In genomic region chr15:39584662-39585393, GRCh38 we compare ENCODE assay signal across 15 cellular contexts. TPM values are rescaled to one million over a fixed set of nuclear protein-coding genes. Genes with fewer than 3 reads are reported as not detected.
DNase-seq lines count a peak whose midpoint lies in the region; ATAC-seq and TF ChIP-seq lines count a peak whose summit lies in the region.
"Had no signal": no experiment of that assay in that cellular context is flagged by ENCODE, and none has a peak within 500 bp of the region (broad histone marks: within the 10 kb centered on the region; RNA-seq: fewer than 3 reads in every experiment).

No MANE protein-coding gene starts in this region.

- intact Hi-C loops in esophagus squamous epithelium (cut with DNase I): loop anchor here (5.0 to 10.0 kb wide), 3 partner anchors 170 to 768 kb away; no protein-coding TSS in a partner anchor

- H3K27me3 ChIP-seq in ACC112 (ENCODE audit: insufficient read depth, low read length): no peaks in the 10 kb centered on the region
- peaks cover 0 to 8% (median 0%) of the 10 kb centered on the region in 4 donors for H3K27me3 ChIP-seq in esophagus squamous epithelium
- no peaks in the 10 kb centered on the region for H3K27me3 ChIP-seq in muscle layer of duodenum (ENCODE audit: low read depth, low read length)

- WGBS in esophagus squamous epithelium, 2 donors: 58 to 62% methylated on average over 3 of the region's 3 CpGs

- ATAC-seq in HG02870 (IDR thresholded peaks at IDR 0.05; ENCODE audit: unreplicated experiment): no peak
- ATAC-seq: WTC11 had no signal

- H2AFZ ChIP-seq in ACC112 (ENCODE audit: low read length, unreplicated experiment): no peak overlapping the region

- H3K27ac ChIP-seq in ACC112 (ENCODE audit: low read depth, low read length) (peak overlapping the region; percentile 57; the same call in 1 of the 2 replicates), esophagus squamous epithelium (peak overlapping the region in 3 of 4 donors; percentile 34 to 95 (median 47)), muscle layer of duodenum (ENCODE audit: low read length) (peak overlapping the region; percentile 91)

- TF ChIP-seq CTCF in esophagus squamous epithelium (IDR thresholded peaks at IDR 0.05): no peak

- peaks cover 53% of the 10 kb centered on the region for H3K79me2 ChIP-seq in ACC112 (ENCODE audit: control insufficient read depth, insufficient read depth, low read length, unreplicated experiment)

- H3K36me3 ChIP-seq in ACC112 (ENCODE audit: insufficient read depth, low read length) (peaks cover 68% of the 10 kb centered on the region), esophagus squamous epithelium (peaks cover 7 to 77% (median 40%) of the 10 kb centered on the region in 3 donors), muscle layer of duodenum (ENCODE audit: control insufficient read depth in 1 of 2, insufficient read depth in 2 of 2, low read length in 2 of 2) (peaks cover 73 to 88% of the 10 kb centered on the region in 2 donors)

- no peak for TF ChIP-seq POLR2A in esophagus squamous epithelium (IDR thresholded peaks at IDR 0.05)

- H3K9me3 ChIP-seq in esophagus squamous epithelium (no peaks in the 10 kb centered on the region), muscle layer of duodenum (ENCODE audit: control insufficient read depth in 1 of 2, low read length in 2 of 2) (no peaks in the 10 kb centered on the region)

- H3K4me1 ChIP-seq in ACC112 (ENCODE audit: control insufficient read depth, insufficient read depth, low read length, unreplicated experiment) (peaks cover 47% of the 10 kb centered on the region), esophagus squamous epithelium (peaks cover 7 to 94% (median 30%) of the 10 kb centered on the region in 3 donors), muscle layer of duodenum (ENCODE audit: control insufficient read depth in 1 of 2, insufficient read depth in 2 of 2, low read length in 2 of 2) (peaks cover 0 to 17% of the 10 kb centered on the region in 2 donors)

- H3K4me3 ChIP-seq in ACC112 (ENCODE audit: low read depth, low read length) (peak overlapping the region; percentile 82), esophagus squamous epithelium (peak overlapping the region in 3 of 4 donors; percentile 5 to 82 (median 69)), muscle layer of duodenum (ENCODE audit: low read depth in 1 of 2, low read length in 2 of 2) (peak overlapping the region; percentile 62 to 84)

- DNase-seq in M059J (ENCODE audit: low read depth): peak; percentile 60
- DNase-seq in esophagus squamous epithelium (lab: John Stamatoyannopoulos, UW): no peak
- DNase-seq in stimulated activated CD4-positive, alpha-beta T cell treated with anti-CD3 and anti-CD28 coated beads, Interleukin-12 subunit alpha, Interleukin-12 subunit beta, amount 100 ng/mL, for 4 hours: no peak
- DNase-seq in NCI-H2081 (lab: John Stamatoyannopoulos, UW): no peak
- DNase-seq in NCI-H526 treated with DMSO at 0.1 percent for 48 hours (lab: John Stamatoyannopoulos, UW): no peak
- DNase-seq: amniotic stem cell, DMS79 treated with DMSO at 0.1 percent for 48 hours, KBM-7, naive B cell, NCI-H187 treated with DMSO at 0.1 percent for 48 hours, NCI-H774 had no signal

RNA-seq across cellular contexts. Expression of gene THBS1, which starts 3.9 kb away (rescaled TPM):
- total RNA-seq in M059J (2014; rRNA removed; shearing (Covaris generic)): 3,688 and 5,591 TPM in 2 replicates
- 100 to 1,000 TPM in 1 of 4 donors, 10 to 100 TPM in 2, 1 to 10 TPM in 1; 6.3 to 110 (median 63.8) TPM for total RNA-seq in esophagus squamous epithelium

Comparison
In these comparisons a context has a peak if more than half of its experiments do, and no peak if none do; other contexts are left out.
1. RNA of gene THBS1, which starts 3.9 kb away (total RNA-seq): 3,688 to 5,591 TPM in M059J; 6.3 to 110 TPM in esophagus squamous epithelium; every median in the first group is over 10 times any median in the second.
2. Peak in every context shown above with its lines, with median percentiles within 50 percentile points of each other: H3K27ac ChIP-seq and H3K4me3 ChIP-seq.